Comparison of ENCODE assay signal across 17 cellular contexts in genomic region chr6:303948-304558, GRCh38. TPM values are rescaled to one million over a fixed set of nuclear protein-coding genes. Genes with fewer than 3 reads are reported as not detected.
DNase-seq lines count a peak whose midpoint lies in the region; ATAC-seq and TF ChIP-seq lines count a peak whose summit lies in the region.
"Had no signal": no experiment of that assay in that cellular context is flagged by ENCODE, and none has a peak within 500 bp of the region (broad histone marks: within the 10 kb centered on the region; RNA-seq: fewer than 3 reads in every experiment).

No MANE protein-coding gene starts in this region.

- no peaks in the 10 kb centered on the region for H3K36me3 ChIP-seq in H7 (replicated peaks; ENCODE audit: control insufficient read depth, insufficient read depth, low read length)
- H3K36me3 ChIP-seq in mesendoderm (ENCODE audit: control insufficient read depth, insufficient read depth, low read length), result no peaks in the 10 kb centered on the region
- H3K36me3 ChIP-seq: ovary had no signal

- H3K4me3 ChIP-seq in H7 (ENCODE audit: insufficient read depth, low read depth, low read length), result no peak overlapping the region
- no peak overlapping the region for H3K4me3 ChIP-seq in mesendoderm (ENCODE audit: low read length)
- H3K4me3 ChIP-seq: ovary had no signal

- H3K18ac ChIP-seq in mesendoderm (ENCODE audit: low read length), result no peak overlapping the region

- no peak overlapping the region for H3K27ac ChIP-seq in C4-2B
- H3K27ac ChIP-seq in mesendoderm (ENCODE audit: low read depth, low read length), result no peak overlapping the region
- H3K27ac ChIP-seq: HL-60, ovary had no signal

- H3K27me3 ChIP-seq in H7 (ENCODE audit: control insufficient read depth, insufficient read depth, low read length), result no peaks in the 10 kb centered on the region
- H3K27me3 ChIP-seq in mesendoderm (ENCODE audit: insufficient read depth, low read length, poor library complexity), result no peaks in the 10 kb centered on the region
- H3K27me3 ChIP-seq: ovary had no signal

- no peak overlapping the region for H3K27ac Mint-ChIP-seq in WTC11
- H3K27ac Mint-ChIP-seq: brain, immature natural killer cell had no signal

- no peak overlapping the region for H3K9ac ChIP-seq in mesendoderm (ENCODE audit: low read length)

- H3K27me3 Mint-ChIP-seq in WTC11 (ENCODE audit: low read depth), result no peaks in the 10 kb centered on the region
- H3K27me3 Mint-ChIP-seq: brain had no signal

- no peak overlapping the region for H2BK15ac ChIP-seq in mesendoderm (replicated peaks; ENCODE audit: low read depth)

- TF ChIP-seq CTCF in C4-2B (conservative IDR thresholded peaks at IDR 0.05), result peak; percentile 44
- TF ChIP-seq CTCF in WTC11 (IDR thresholded peaks at IDR 0.05), result peak; percentile 21; the same call in 1 of the 2 replicates

- WGBS in mesendoderm (ENCODE audit: extremely low coverage, insufficient coverage, low lambda C conversion rate), result no CpG with 5 or more reads among the region's 21 CpGs

- H3K36me3 Mint-ChIP-seq in WTC11, result peaks cover 15% of the 10 kb centered on the region; the same call in 1 of the 2 replicates

- no peak overlapping the region for H3K4ac ChIP-seq in mesendoderm (ENCODE audit: low read depth, low read length)

- peaks cover 15% of the 10 kb centered on the region; the same call in 1 of the 2 replicates for H3K9me3 Mint-ChIP-seq in WTC11

- peaks cover 2% of the 10 kb centered on the region for H3K79me1 ChIP-seq in mesendoderm (ENCODE audit: low read length)

- no peak overlapping the region for H4K5ac ChIP-seq in mesendoderm (ENCODE audit: low read length)

- POLR2A ChIA-PET in WTC11 (lab: Charles Lee), result no interaction called here

- H2BK120ac ChIP-seq in mesendoderm (ENCODE audit: low read depth, low read length), result no peak overlapping the region

- DNase-seq in H7 (peak; percentile 85), WTC11 (ENCODE audit: low spot score) (peak; percentile 49), mesendoderm (peak; percentile 53), NAMALWA (ENCODE audit: low spot score) (no peak)
- DNase-seq in activated CD4-positive, CD25-positive, alpha-beta regulatory T cell (lab: John Stamatoyannopoulos, UW), result no peak
- DNase-seq: effector memory CD4-positive, alpha-beta T cell; foreskin melanocyte; GOT3; immature natural killer cell; midbrain; ovary; SHP77 treated with DMSO at 0.1 percent for 48 hours had no signal

- ATAC-seq in WTC11 (peak; percentile 84), GM18867 (IDR thresholded peaks at IDR 0.05; ENCODE audit: unreplicated experiment) (no peak), GM21737 (IDR thresholded peaks at IDR 0.05; ENCODE audit: unreplicated experiment) (no peak)

- peaks cover 4% of the 10 kb centered on the region; the same call in 1 of the 2 replicates for H3K4me1 Mint-ChIP-seq in WTC11

- H3K4me1 ChIP-seq in mesendoderm (ENCODE audit: control insufficient read depth, low read depth, low read length), result no peaks in the 10 kb centered on the region

- H3K56ac ChIP-seq in mesendoderm (ENCODE audit: low read length), result no peak overlapping the region

- CTCF ChIA-PET in WTC11 (lab: Charles Lee), result interaction anchor here (0.9 to 1.3 kb wide), 2 partner anchors 115 to 121 kb away, joined by 3 read pairs; no protein-coding TSS in a partner anchor

- no peak overlapping the region for H2BK5ac ChIP-seq in mesendoderm (ENCODE audit: low read length)

- H3K79me2 ChIP-seq in mesendoderm (ENCODE audit: control insufficient read depth, insufficient read depth, low read length), result no peaks in the 10 kb centered on the region

- no peak overlapping the region for H3K4me2 ChIP-seq in mesendoderm (ENCODE audit: low read length)

- H4K8ac ChIP-seq in mesendoderm (ENCODE audit: low read depth, low read length), result no peak overlapping the region

- no peak overlapping the region for H3K4me3 Mint-ChIP-seq in WTC11
- H3K4me3 Mint-ChIP-seq: brain, immature natural killer cell had no signal

- no peak overlapping the region for H3K23ac ChIP-seq in mesendoderm (ENCODE audit: low read length)

- no peak overlapping the region for H2AK5ac ChIP-seq in mesendoderm (ENCODE audit: low read length)

TF ChIP-seq in WTC11, 78 proteins besides CTCF, POLR2A, EP300 and RAD21:
- no peak for TF ChIP-seq NFATC4 (CRISPR knock-in tag; IDR thresholded peaks at IDR 0.05)
- no peak for TF ChIP-seq MYBL2 (CRISPR knock-in tag; IDR thresholded peaks at IDR 0.05)
- no peak for TF ChIP-seq ATF3 (CRISPR knock-in tag; conservative IDR thresholded peaks at IDR 0.05)
- TF ChIP-seq, protein P1, sequence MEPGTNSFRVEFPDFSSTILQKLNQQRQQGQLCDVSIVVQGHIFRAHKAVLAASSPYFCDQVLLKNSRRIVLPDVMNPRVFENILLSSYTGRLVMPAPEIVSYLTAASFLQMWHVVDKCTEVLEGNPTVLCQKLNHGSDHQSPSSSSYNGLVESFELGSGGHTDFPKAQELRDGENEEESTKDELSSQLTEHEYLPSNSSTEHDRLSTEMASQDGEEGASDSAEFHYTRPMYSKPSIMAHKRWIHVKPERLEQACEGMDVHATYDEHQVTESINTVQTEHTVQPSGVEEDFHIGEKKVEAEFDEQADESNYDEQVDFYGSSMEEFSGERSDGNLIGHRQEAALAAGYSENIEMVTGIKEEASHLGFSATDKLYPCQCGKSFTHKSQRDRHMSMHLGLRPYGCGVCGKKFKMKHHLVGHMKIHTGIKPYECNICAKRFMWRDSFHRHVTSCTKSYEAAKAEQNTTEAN (CRISPR knock-in tag; IDR thresholded peaks at IDR 0.05), result no peak
- no peak for TF ChIP-seq EMX1 (CRISPR knock-in tag; IDR thresholded peaks at IDR 0.05)
- no peak for TF ChIP-seq NFYB (CRISPR knock-in tag; conservative IDR thresholded peaks at IDR 0.05; ENCODE audit: low read depth)
- no peak for TF ChIP-seq PRRX2 (CRISPR knock-in tag; IDR thresholded peaks at IDR 0.05)
- no peak for TF ChIP-seq E2F4 (CRISPR knock-in tag; IDR thresholded peaks at IDR 0.05; ENCODE audit: borderline replicate concordance, low read depth)
- TF ChIP-seq SMAD4 (CRISPR knock-in tag; IDR thresholded peaks at IDR 0.05), result no peak
- TF ChIP-seq ZNF416 (CRISPR knock-in tag; IDR thresholded peaks at IDR 0.05), result no peak
- no peak for TF ChIP-seq ZNF232 (CRISPR knock-in tag; IDR thresholded peaks at IDR 0.05)
- no peak for TF ChIP-seq SMAD3 (CRISPR knock-in tag; IDR thresholded peaks at IDR 0.05; ENCODE audit: borderline replicate concordance)

RNA-seq across cellular contexts. Expression of gene DUSP22, which starts 11.8 kb away (rescaled TPM):
- total RNA-seq in H7 (2014; rRNA removed; shearing (Covaris generic)), result 30.7 and 42.1 TPM in 2 replicates
- 37.2 to 41.4 TPM (median 38.5 TPM) in 3 replicates for total RNA-seq in WTC11 (2021)
- polyA plus RNA-seq in mesendoderm (2013, experiment 1 of 2), result 16.9 TPM
- polyA plus RNA-seq in mesendoderm (2013, experiment 2 of 2), result 17.6 TPM

Comparison
In these comparisons a context has a peak if more than half of its experiments do, and no peak if none do; other contexts are left out.
1. DNase-seq: peak in H7 (single experiment), WTC11 (single experiment) and mesendoderm (single experiment); none in NAMALWA (single experiment) and activated CD4-positive, CD25-positive, alpha-beta regulatory T cell (0 of 4).